ENCODE assay signal across 8 cellular contexts in the genomic region with DNA sequence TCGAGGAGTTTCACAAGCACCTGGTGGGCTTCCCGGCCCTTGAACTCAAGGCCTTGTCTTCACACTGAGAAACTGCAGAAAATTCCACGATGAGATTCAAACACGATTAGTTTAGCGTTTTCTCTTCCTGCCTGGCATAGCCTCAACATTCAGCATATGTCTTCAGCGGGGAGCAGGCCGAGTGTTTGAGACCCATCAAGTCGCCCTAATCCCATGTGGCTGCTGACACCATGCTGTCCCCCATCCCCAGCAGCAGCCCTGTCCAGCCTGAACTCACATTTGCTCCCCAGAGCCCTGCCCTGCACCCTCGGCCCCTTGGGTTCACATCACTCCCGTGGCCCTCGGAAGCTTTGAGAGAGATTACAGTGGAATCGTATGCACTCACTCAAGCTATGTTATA.
"Had no signal": no experiment of that assay in that cellular context is flagged by ENCODE, and none has a peak within 500 bp of the region (broad histone marks: within the 10 kb centered on the region; RNA-seq: fewer than 3 reads in every experiment).

No MANE protein-coding gene starts in this region.

- ATAC-seq: HCT116, HepG2 had no signal

- H3K9me3 ChIP-seq: HAP-1 had no signal

- FAIRE-seq: HepG2 had no signal

- H3K4me1 ChIP-seq: HAP-1 had no signal

- H3K27ac ChIP-seq: GM23248, HL-60 had no signal

- H3K36me3 ChIP-seq: HAP-1 had no signal

- H3K9ac ChIP-seq: GM23248 had no signal

- H2AFZ ChIP-seq: GM23248 had no signal

- DNase-seq: GOT3, H7, HFFc6 had no signal

- H3K4me3 ChIP-seq: GM23248, HAP-1 had no signal
